In the genomic region with DNA sequence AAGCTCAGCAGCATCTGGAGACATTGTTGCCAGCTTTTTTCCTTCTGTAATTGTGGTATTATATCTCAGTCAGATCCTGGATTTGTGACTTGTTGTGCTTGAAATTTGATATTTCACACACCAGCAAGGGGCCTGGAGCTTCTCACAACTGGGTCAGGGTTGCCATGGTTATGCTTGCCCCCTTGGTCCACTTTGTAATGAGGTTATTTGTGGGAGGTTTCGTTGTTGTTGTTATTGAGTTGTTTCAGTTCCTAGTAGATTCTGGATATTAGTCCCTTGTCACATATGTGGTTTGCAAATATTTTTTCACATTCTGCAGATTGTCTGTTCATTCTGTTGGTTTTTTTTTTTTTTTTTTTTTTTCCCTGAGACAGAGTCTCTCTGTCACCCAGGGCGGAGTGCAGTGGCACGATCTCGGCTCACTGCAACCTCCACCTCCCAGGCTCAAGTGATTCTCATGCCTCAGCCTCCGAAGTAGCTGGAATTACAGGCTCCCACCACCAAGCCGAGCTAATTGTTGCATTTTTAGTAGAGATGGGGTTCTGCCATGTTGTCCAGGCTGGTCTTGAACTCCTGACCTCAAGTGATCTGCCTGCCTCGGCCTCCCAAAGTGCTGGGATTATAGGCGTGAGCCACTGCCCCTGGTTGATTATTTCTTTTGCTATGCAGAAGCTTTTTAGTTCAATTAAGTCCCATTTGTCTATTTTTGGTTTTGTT, we compare ENCODE assay signal across 13 cellular contexts.
A peak's percentile ranks its signal among the peaks of the same experiment; 100 is the strongest.
DNase-seq lines count a peak whose midpoint lies in the region; ATAC-seq and TF ChIP-seq lines count a peak whose summit lies in the region.
"Had no signal": no experiment of that assay in that cellular context is flagged by ENCODE, and none has a peak within 500 bp of the region (broad histone marks: within the 10 kb centered on the region; RNA-seq: fewer than 3 reads in every experiment).

No MANE protein-coding gene starts in this region.

- TF ChIP-seq CTCF in GM12864 (IDR thresholded peaks at IDR 0.05; ENCODE audit: low read depth, low read length, missing control alignments), result no peak

- H3K36me3 Mint-ChIP-seq in activated CD4-positive, alpha-beta T cell treated with anti-CD3 and anti-CD28 coated beads, Interleukin-2, amount 10 ng/mL, durations not matched to agents 24 days and 14 days (ENCODE audit: low read depth), result no peaks in the 10 kb centered on the region

- intact Hi-C loops in activated CD4-positive, alpha-beta T cell treated with anti-CD3 and anti-CD28 coated beads, Interleukin-2, amount 10 ng/mL, durations not matched to agents 24 days and 14 days (cut with micrococcal nuclease), result no loop called here

- no peak overlapping the region for H3K27ac Mint-ChIP-seq in activated CD4-positive, alpha-beta T cell treated with anti-CD3 and anti-CD28 coated beads, Interleukin-2, amount 10 ng/mL, durations not matched to agents 24 days and 14 days

- no peaks in the 10 kb centered on the region for H3K4me1 Mint-ChIP-seq in activated CD4-positive, alpha-beta T cell treated with anti-CD3 and anti-CD28 coated beads, Interleukin-2, amount 10 ng/mL, durations not matched to agents 24 days and 14 days

- H3K9me3 Mint-ChIP-seq in activated CD4-positive, alpha-beta T cell treated with anti-CD3 and anti-CD28 coated beads, Interleukin-2, amount 10 ng/mL, durations not matched to agents 24 days and 14 days, result no peaks in the 10 kb centered on the region

- DNase-seq in GM12864 (ENCODE audit: low read depth) (peak; percentile 87), NCI-H69 (lab: John Stamatoyannopoulos, UW) (peak; percentile 6), SIG-M5 (lab: John Stamatoyannopoulos, UW) (no peak), anterior cingulate cortex (lab: John Stamatoyannopoulos, UW) (no peak), NCI-H2171 (lab: John Stamatoyannopoulos, UW) (no peak)
- DNase-seq in activated CD4-positive, alpha-beta T cell treated with anti-CD3 and anti-CD28 coated beads, Interleukin-2, amount 10 ng/mL, durations not matched to agents 24 days and 14 days, result no peak
- DNase-seq: activated CD8-positive, alpha-beta memory T cell treated with anti-CD3 and anti-CD28 coated beads for 24 hours; body of pancreas; foreskin keratinocyte; stimulated activated naive CD4-positive, alpha-beta T cell had no signal

- H3K4me3 Mint-ChIP-seq in activated CD4-positive, alpha-beta T cell treated with anti-CD3 and anti-CD28 coated beads, Interleukin-2, amount 10 ng/mL, durations not matched to agents 24 days and 14 days, result no peak overlapping the region

- H3K4me3 ChIP-seq in GM12864 (ENCODE audit: low read depth, low read length), result no peak overlapping the region
- H3K4me3 ChIP-seq: body of pancreas, lung had no signal

- ATAC-seq in GM19455 (IDR thresholded peaks at IDR 0.05; ENCODE audit: unreplicated experiment), result peak; percentile 94
- peak; percentile 60 for ATAC-seq in HG02970 (IDR thresholded peaks at IDR 0.05; ENCODE audit: low FRiP score, unreplicated experiment)
- ATAC-seq: body of pancreas, foreskin keratinocyte had no signal

- H3K27me3 Mint-ChIP-seq in activated CD4-positive, alpha-beta T cell treated with anti-CD3 and anti-CD28 coated beads, Interleukin-2, amount 10 ng/mL, durations not matched to agents 24 days and 14 days, result peaks cover 19% of the 10 kb centered on the region

Comparison
In these comparisons a context has a peak if more than half of its experiments do, and no peak if none do; other contexts are left out.
1. DNase-seq: peak in GM12864 (single experiment) and NCI-H69 (single experiment); none in SIG-M5 (single experiment), anterior cingulate cortex (0 of 58), activated CD4-positive, alpha-beta T cell treated with anti-CD3 and anti-CD28 coated beads, Interleukin-2, amount 10 ng/mL, durations not matched to agents 24 days and 14 days (single experiment) and NCI-H2171 (single experiment).